Comparison of ENCODE assay signal across 10 cellular contexts in the genomic region with DNA sequence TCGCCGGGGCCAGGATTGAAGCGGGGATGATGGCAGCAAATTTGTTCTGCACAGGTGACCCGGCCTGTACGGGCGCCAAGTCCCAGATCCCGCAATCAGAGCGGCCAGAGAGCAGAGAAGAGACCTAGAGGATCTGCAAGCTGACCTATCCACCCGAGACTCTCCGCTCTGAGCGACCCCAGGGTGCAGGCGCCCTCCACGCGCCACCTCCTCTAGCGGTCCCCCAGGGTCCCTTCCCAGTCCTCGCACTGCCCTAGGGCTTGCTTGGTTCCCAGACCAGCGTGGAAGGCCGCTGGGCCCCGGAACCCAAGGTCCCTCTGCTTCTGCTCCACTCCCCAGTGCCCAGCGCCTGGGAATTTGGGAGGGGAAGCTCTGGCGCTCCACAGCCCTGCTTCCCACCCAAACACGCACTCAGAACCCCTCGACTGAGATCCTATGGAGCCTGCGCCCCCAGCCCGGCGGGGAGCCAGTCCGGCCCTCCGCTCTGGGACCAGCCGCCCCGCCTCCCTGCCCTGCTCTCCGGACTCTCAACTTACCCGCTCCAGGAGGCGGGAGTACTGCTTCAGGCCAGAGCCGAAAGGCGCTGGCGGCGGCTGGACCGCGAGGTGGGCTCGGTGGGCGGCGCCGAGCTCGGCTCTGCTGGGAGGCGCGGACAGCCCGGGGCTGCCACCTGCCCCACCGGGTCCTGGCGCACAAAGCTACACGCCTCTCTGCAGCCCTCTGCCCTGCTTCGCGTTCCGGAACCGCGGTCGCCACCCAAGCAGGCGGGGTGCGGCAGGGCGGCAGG. TPM values are rescaled to one million over a fixed set of nuclear protein-coding genes. Genes with fewer than 3 reads are reported as not detected.
DNase-seq lines count a peak whose midpoint lies in the region; FAIRE-seq and TF ChIP-seq lines count a peak whose summit lies in the region.
"Had no signal": no experiment of that assay in that cellular context is flagged by ENCODE, and none has a peak within 500 bp of the region (broad histone marks: within the 10 kb centered on the region; RNA-seq: fewer than 3 reads in every experiment).

No MANE protein-coding gene starts in this region.

- H2BK15ac ChIP-seq in H1 (ENCODE audit: low read length), result no peak overlapping the region

- H3K9me3 ChIP-seq in ES-I3 (ENCODE audit: control insufficient read depth, insufficient read depth, low read length) (no peaks in the 10 kb centered on the region), H1 (ENCODE audit: insufficient read depth in 2 of 2, low read depth in 1 of 2, low read length in 1 of 2) (no peaks in the 10 kb centered on the region), osteoblast (ENCODE audit: low read depth, low read length) (no peaks in the 10 kb centered on the region)

- H3K27ac ChIP-seq in H1 (ENCODE audit: low read depth, low read length), result no peak overlapping the region
- no peak overlapping the region for H3K27ac ChIP-seq in osteoblast (ENCODE audit: low read depth, low read length)
- H3K27ac ChIP-seq: skin epidermis had no signal

- no peak overlapping the region for H4K91ac ChIP-seq in H1 (replicated peaks; ENCODE audit: insufficient read length, low read length)

- no peaks in the 10 kb centered on the region for H3K79me2 ChIP-seq in H1 (ENCODE audit: control insufficient read depth in 1 of 2, insufficient read depth in 2 of 2, low read length in 2 of 2)
- no peaks in the 10 kb centered on the region for H3K79me2 ChIP-seq in osteoblast (ENCODE audit: insufficient read depth, low read length)

- H2BK12ac ChIP-seq in H1 (ENCODE audit: low read depth, low read length), result peak overlapping the region; percentile 96; the same call in 1 of the 2 replicates

- H3K36me3 ChIP-seq in ES-I3 (ENCODE audit: insufficient read depth, low read length), result no peaks in the 10 kb centered on the region
- peaks cover 0 to 6% (median 0%) of the 10 kb centered on the region in 4 experiments; a peak in 2 of 8 replicates for H3K36me3 ChIP-seq in H1 (ENCODE audit: control insufficient read depth in 2 of 4, insufficient read depth in 4 of 4, low read length in 3 of 4)
- no peaks in the 10 kb centered on the region for H3K36me3 ChIP-seq in osteoblast (ENCODE audit: insufficient read depth, low read length)

- 3% methylated on average over 49 of the region's 59 CpGs; no CpG with 5 or more reads in 1 of the 2 experiments for WGBS in H1 (ENCODE audit: extremely low coverage in 1 of 2, insufficient coverage in 1 of 2, insufficient read length in 1 of 2, insufficient replicate concordance in 2 of 2, low coverage in 1 of 2, low lambda C conversion rate in 2 of 2, missing lambda C conversion rate in 1 of 2), 2 experiments

- no peak for TF ChIP-seq POLR2A in H1 (IDR thresholded peaks at IDR 0.05; ENCODE audit: control extremely low read depth in 1 of 2, low read depth in 2 of 2, low read length in 2 of 2)

- DNase-seq in LoVo (ENCODE audit: low spot score) (peak; percentile 12), H1 (ENCODE audit: low read depth in 1 of 2, low spot score in 2 of 2) (peak in 1 of 2 experiments; percentile 80), osteoblast (ENCODE audit: insufficient read length, low spot score, missing footprints) (peak; percentile 88), foreskin fibroblast (no peak), NCI-H128 (lab: John Stamatoyannopoulos, UW; ENCODE audit: unreplicated experiment) (no peak), RCC 7860 (ENCODE audit: low spot score) (no peak), NCI-H524 treated with DMSO at 0.1 percent for 48 hours (lab: John Stamatoyannopoulos, UW) (no peak)

- no peak overlapping the region for H3K23ac ChIP-seq in H1 (ENCODE audit: insufficient read length)

- H3K4ac ChIP-seq in H1 (replicated peaks; ENCODE audit: insufficient read length, low read depth, low read length), result peak overlapping the region; percentile 72

- POLR2A ChIA-PET in H1 (lab: Charles Lee; ENCODE audit: partially characterized antibody), result interaction anchor here (0.9 to 5.7 kb wide), 6 partner anchors 9 to 169 kb away, joined by 3 to 27 read pairs (median 4); no protein-coding TSS in a partner anchor

- no peak; a peak in 1 of 4 replicates for TF ChIP-seq RAD21 in H1 (IDR thresholded peaks at IDR 0.05 in 1 of 2, conservative IDR thresholded peaks at IDR 0.05 in 1 of 2; ENCODE audit: low read depth in 2 of 2, low read length in 2 of 2)

- H3K27me3 ChIP-seq in H1 (replicated peaks in 1 of 4; ENCODE audit: control insufficient read depth in 3 of 4, extremely low read depth in 1 of 4, insufficient read depth in 3 of 4, low read length in 3 of 4) (peaks cover 77 to 99% (median 96%) of the 10 kb centered on the region in 4 experiments; a peak in 6 of 7 replicates), osteoblast (ENCODE audit: insufficient read depth, low read length) (peaks cover 89% of the 10 kb centered on the region)

- FAIRE-seq in H1 (lab: Jason Lieb, UNC) (no peak), RCC 7860 (lab: Jason Lieb, UNC) (no peak)

- no peak overlapping the region for H2BK5ac ChIP-seq in H1 (ENCODE audit: low read depth, low read length)

- H3K4me2 ChIP-seq in H1 (ENCODE audit: insufficient read depth in 1 of 2, low read depth in 2 of 2, low read length in 2 of 2) (peak overlapping the region; percentile 78 to 91), osteoblast (ENCODE audit: insufficient read depth, low read length) (no peak overlapping the region)

- peak overlapping the region; percentile 72; the same call in 1 of the 2 replicates for H2BK20ac ChIP-seq in H1 (ENCODE audit: low read length)

- TF ChIP-seq EP300 in H1 (IDR thresholded peaks at IDR 0.05; ENCODE audit: borderline replicate concordance in 1 of 2, low read depth in 2 of 2, low read length in 2 of 2), result no peak

- H2AFZ ChIP-seq in H1 (ENCODE audit: low read length) (no peak overlapping the region), osteoblast (ENCODE audit: low read length) (no peak overlapping the region)

- no peak overlapping the region for H3K56ac ChIP-seq in H1 (replicated peaks; ENCODE audit: insufficient read length, low read depth, low read length)

- H3K4me1 ChIP-seq in ES-I3 (ENCODE audit: insufficient read depth, low read length) (no peaks in the 10 kb centered on the region; the same call in none of the 2 replicates), H1 (replicated peaks in 1 of 4; ENCODE audit: control insufficient read depth in 3 of 4, insufficient read depth in 4 of 4, low read length in 3 of 4) (peaks cover 0 to 75% (median 50%) of the 10 kb centered on the region in 4 experiments; a peak in 6 of 7 replicates), osteoblast (ENCODE audit: insufficient read depth, low read length) (peaks cover 2% of the 10 kb centered on the region)

- H3K9ac ChIP-seq in ES-I3 (ENCODE audit: low read depth, low read length), result peak overlapping the region; percentile 31; the same call in 1 of the 2 replicates
- H3K9ac ChIP-seq in H1 (replicated peaks in 1 of 4; ENCODE audit: extremely low read depth in 1 of 4, low read depth in 3 of 4, low read length in 3 of 4), result no peak overlapping the region; a peak in 2 of 7 replicates

- H3K18ac ChIP-seq in H1 (ENCODE audit: extremely low read depth, low read length), result peak overlapping the region; percentile 71

- H4K20me1 ChIP-seq in H1 (replicated peaks in 1 of 2; ENCODE audit: control insufficient read depth in 1 of 2, insufficient read depth in 2 of 2, low read length in 2 of 2) (peaks cover 5 to 16% of the 10 kb centered on the region in 2 experiments), osteoblast (ENCODE audit: insufficient read depth, low read length) (no peaks in the 10 kb centered on the region)

- peak overlapping the region; percentile 41 to 63 (median 51) for H3K4me3 ChIP-seq in H1 (ENCODE audit: extremely low read depth in 1 of 4, insufficient read depth in 2 of 4, low read depth in 3 of 4, low read length in 4 of 4)
- H3K4me3 ChIP-seq in osteoblast (ENCODE audit: insufficient read depth, low read length), result peak overlapping the region; percentile 7
- H3K4me3 ChIP-seq in foreskin fibroblast (ENCODE audit: low read depth in 1 of 2, low read length in 2 of 2), result no peak overlapping the region

- H2BK120ac ChIP-seq in H1 (replicated peaks; ENCODE audit: low read depth, low read length), result no peak overlapping the region

- H3K14ac ChIP-seq in H1 (ENCODE audit: insufficient read length), result no peak overlapping the region

- H4K8ac ChIP-seq in H1 (ENCODE audit: extremely low read depth, insufficient read depth, low read length), result peak overlapping the region; percentile 40; the same call in 1 of the 2 replicates

- TF ChIP-seq CTCF in H1 (IDR thresholded peaks at IDR 0.05; ENCODE audit: control extremely low read depth in 1 of 3, insufficient read depth in 1 of 3, low read depth in 1 of 3, low read length in 3 of 3) (no peak), osteoblast (IDR thresholded peaks at IDR 0.05; ENCODE audit: extremely low read depth, low read depth, low read length) (no peak), foreskin fibroblast (IDR thresholded peaks at IDR 0.05; ENCODE audit: low read depth, low read length) (no peak)

- peaks cover 27% of the 10 kb centered on the region; the same call in 1 of the 2 replicates for H3K23me2 ChIP-seq in H1 (ENCODE audit: low read depth, low read length)

- H4K5ac ChIP-seq in H1 (ENCODE audit: insufficient read length, low read depth, low read length), result no peak overlapping the region

- CTCF ChIA-PET in H1 (lab: Charles Lee; ENCODE audit: partially characterized antibody), result interaction anchor here (0.9 to 3.7 kb wide), 12 partner anchors 8 to 73 kb away, joined by 3 to 22 read pairs (median 6); no protein-coding TSS in a partner anchor

- no peak overlapping the region for H2AK5ac ChIP-seq in H1 (ENCODE audit: low read depth, low read length)

- H3K79me1 ChIP-seq in H1 (ENCODE audit: low read depth, low read length), result no peaks in the 10 kb centered on the region

TF ChIP-seq in H1, 55 proteins besides CTCF, POLR2A, EP300 and RAD21 (continues in another document):
- TF ChIP-seq SP4 (IDR thresholded peaks at IDR 0.05; ENCODE audit: low read length), result no peak
- TF ChIP-seq EZH2 (IDR thresholded peaks at IDR 0.05; ENCODE audit: low read depth, low read length, severe bottlenecking), result peak; percentile 86
- peak; percentile 54; the same call in 1 of the 2 replicates for TF ChIP-seq SUZ12 (IDR thresholded peaks at IDR 0.05; ENCODE audit: low read length)
- no peak for TF ChIP-seq ASH2L (IDR thresholded peaks at IDR 0.05; ENCODE audit: low read length)

RNA-seq across cellular contexts. Expression of a gene that starts 3.0 kb away (rescaled TPM):
- 0.19 and 0.21 TPM in 2 replicates for total RNA-seq in H1 (2021; fragmentation: NEBNext Ultra II Directional; extraction: Animal tissue kit (Norgen Biotek cat#: 25700))
- polyA plus RNA-seq in H1 (2011; rRNA removed), result 0.02 and 0.52 TPM in 2 replicates
- 0.31 TPM for polyA plus RNA-seq in H1 (2011; cell fraction: cytosol; rRNA removed)
- polyA plus RNA-seq in H1 (2011; cell fraction: nucleus; rRNA removed), result 0.41 TPM
- polyA plus RNA-seq in H1 (2012, experiment 1 of 2), result 0.10 to 0.13 TPM (median 0.13 TPM) in 3 of 4 replicates, not detected in the other
- polyA plus RNA-seq in H1 (2012, experiment 2 of 2), result 0.09 TPM
- polyA plus RNA-seq in H1 (2013, experiment 1 of 2), result 0.10 TPM
- 0.07 TPM for polyA plus RNA-seq in H1 (2013, experiment 2 of 2)
- 0.09 TPM in 1 of 2 replicates, not detected in the other for polyA minus RNA-seq in H1 (2011; rRNA and poly(A)+ RNA removed)
- not detected for polyA minus RNA-seq in H1 (2011; cell fraction: cytosol; rRNA and poly(A)+ RNA removed)
- polyA minus RNA-seq in H1 (2011; cell fraction: nucleus; rRNA and poly(A)+ RNA removed), result 0.50 TPM
- not detected in 2 replicates for total RNA-seq in osteoblast
- total RNA-seq: dermis microvascular lymphatic vessel endothelial cell had no signal

Comparison
In these comparisons a context has a peak if more than half of its experiments do, and no peak if none do; other contexts are left out.
1. DNase-seq: peak in LoVo (single experiment) and osteoblast (single experiment); none in foreskin fibroblast (0 of 2), NCI-H128 (single experiment), RCC 7860 (single experiment) and NCI-H524 treated with DMSO at 0.1 percent for 48 hours (single experiment).
2. H3K4me3 ChIP-seq: peak in H1 (4 of 4) and osteoblast (single experiment); none in foreskin fibroblast (0 of 2).